Comparison of ENCODE assay signal across 20 cellular contexts in the genomic region with DNA sequence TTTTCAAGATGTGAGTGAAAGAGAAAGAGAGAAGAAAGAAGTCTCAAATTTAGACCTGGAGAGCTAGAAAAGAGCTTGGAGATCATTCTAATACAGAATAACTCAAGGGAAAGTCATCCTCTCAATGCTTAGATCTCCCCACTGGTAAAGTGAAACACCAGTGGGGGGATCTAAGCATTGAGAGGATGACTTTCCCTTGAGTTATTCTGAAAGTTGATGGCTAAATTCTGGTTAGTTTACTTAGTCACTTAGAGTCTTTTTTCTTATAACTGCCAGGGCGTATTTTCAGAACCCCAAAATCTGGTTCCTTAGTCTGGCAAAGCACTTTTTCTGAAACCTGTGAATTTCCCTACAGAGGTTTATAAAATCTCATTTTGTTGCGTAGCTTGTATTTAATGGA.
DNase-seq lines count a peak whose midpoint lies in the region; ATAC-seq and TF ChIP-seq lines count a peak whose summit lies in the region.
"Had no signal": no experiment of that assay in that cellular context is flagged by ENCODE, and none has a peak within 500 bp of the region (broad histone marks: within the 10 kb centered on the region; RNA-seq: fewer than 3 reads in every experiment).

No MANE protein-coding gene starts in this region.

- peaks cover 24% of the 10 kb centered on the region for H3K79me2 ChIP-seq in Karpas-422 (ENCODE audit: low read length)

- H3K27ac ChIP-seq in Karpas-422 (ENCODE audit: low read length) (peak overlapping the region; percentile 51), neutrophil (peak overlapping the region; percentile 68), uterus (no peak overlapping the region)
- H3K27ac ChIP-seq: GM23248, PC-9 had no signal

- H3K4me3 ChIP-seq in Karpas-422 (ENCODE audit: low read length) = no peak overlapping the region
- no peak overlapping the region for H3K4me3 ChIP-seq in neutrophil (ENCODE audit: low read depth in 1 of 2, low read length in 1 of 2)
- H3K4me3 ChIP-seq in uterus = no peak overlapping the region
- H3K4me3 ChIP-seq: GM23248, K562, PC-9 had no signal

- H3K36me3 ChIP-seq in Karpas-422 (ENCODE audit: insufficient read depth, low read length) = no peaks in the 10 kb centered on the region
- H3K36me3 ChIP-seq in neutrophil = no peaks in the 10 kb centered on the region
- no peaks in the 10 kb centered on the region for H3K36me3 ChIP-seq in uterus

- TF ChIP-seq POLR2A in uterus (IDR thresholded peaks at IDR 0.05) = no peak

- CTCF ChIA-PET in activated CD8-positive, alpha-beta memory T cell treated with anti-CD3 and anti-CD28 coated beads, Interleukin-2, amount 10 ng/mL, durations not matched to agents 7 days and 5 days (lab: Charles Lee) = no interaction called here

- no peaks in the 10 kb centered on the region for H3K27me3 Mint-ChIP-seq in activated CD8-positive, alpha-beta memory T cell treated with anti-CD3 and anti-CD28 coated beads, Interleukin-2, amount 10 ng/mL, durations not matched to agents 7 days and 5 days
- H3K27me3 Mint-ChIP-seq: CD4-positive, alpha-beta memory T cell had no signal

- no peaks in the 10 kb centered on the region for H3K9me3 Mint-ChIP-seq in activated CD8-positive, alpha-beta memory T cell treated with anti-CD3 and anti-CD28 coated beads, Interleukin-2, amount 10 ng/mL, durations not matched to agents 7 days and 5 days (ENCODE audit: low read depth)

- H3K9me3 ChIP-seq in Karpas-422 (ENCODE audit: low read length) (no peaks in the 10 kb centered on the region), neutrophil (no peaks in the 10 kb centered on the region), uterus (no peaks in the 10 kb centered on the region)

- H3K9me2 ChIP-seq in Karpas-422 (replicated peaks; ENCODE audit: insufficient read depth, low read length) = no peaks in the 10 kb centered on the region

- intact Hi-C loops in uterus (cut with DNase I; ENCODE audit: low total_unique reads) = no loop called here

- DNase-seq in Karpas-422 (no peak), uterus (no peak), superior temporal gyrus (ENCODE audit: extremely low spot score) (no peak)
- DNase-seq in activated CD8-positive, alpha-beta memory T cell treated with anti-CD3 and anti-CD28 coated beads, Interleukin-2, amount 10 ng/mL, durations not matched to agents 7 days and 5 days = no peak
- DNase-seq: CD4-positive, alpha-beta memory T cell; DND-41; GDM1; GM23248; NCI-H1048; NCI-H2107; NCI-H226; NCI-H526; NK-92 treated with Interleukin-12 subunit alpha and Interleukin-12 subunit beta, amount 100 ng/mL, for 24 hours; PC-9 had no signal

- no peak overlapping the region for H2AFZ ChIP-seq in Karpas-422 (ENCODE audit: low read length)
- H2AFZ ChIP-seq: GM23248, PC-9 had no signal

- ATAC-seq in GM18868 (IDR thresholded peaks at IDR 0.05; ENCODE audit: unreplicated experiment) (peak; percentile 70), HG02798 (IDR thresholded peaks at IDR 0.05; ENCODE audit: poor library complexity, unreplicated experiment) (peak; percentile 49), GM21576 (IDR thresholded peaks at IDR 0.05; ENCODE audit: unreplicated experiment) (no peak)
- ATAC-seq in activated CD8-positive, alpha-beta memory T cell treated with anti-CD3 and anti-CD28 coated beads, Interleukin-2, amount 10 ng/mL, durations not matched to agents 7 days and 5 days = no peak
- ATAC-seq: HCT116, K562 had no signal

- TF ChIP-seq CTCF in neutrophil (IDR thresholded peaks at IDR 0.05) = no peak
- no peak for TF ChIP-seq CTCF in uterus (IDR thresholded peaks at IDR 0.05)

- H4K20me1 ChIP-seq in Karpas-422 (ENCODE audit: insufficient read depth, low read depth, low read length) = no peaks in the 10 kb centered on the region

- H3K9ac ChIP-seq in Karpas-422 (ENCODE audit: low read length) = peak overlapping the region; percentile 39
- H3K9ac ChIP-seq: GM23248 had no signal

- H3K27ac Mint-ChIP-seq in activated CD8-positive, alpha-beta memory T cell treated with anti-CD3 and anti-CD28 coated beads, Interleukin-2, amount 10 ng/mL, durations not matched to agents 7 days and 5 days = no peak overlapping the region
- H3K27ac Mint-ChIP-seq: CD4-positive, alpha-beta memory T cell had no signal

- no peaks in the 10 kb centered on the region for H3K4me1 Mint-ChIP-seq in activated CD8-positive, alpha-beta memory T cell treated with anti-CD3 and anti-CD28 coated beads, Interleukin-2, amount 10 ng/mL, durations not matched to agents 7 days and 5 days
- H3K4me1 Mint-ChIP-seq: CD4-positive, alpha-beta memory T cell had no signal

- H3K27me3 ChIP-seq in Karpas-422 (ENCODE audit: low read length) (no peaks in the 10 kb centered on the region), neutrophil (no peaks in the 10 kb centered on the region), uterus (no peaks in the 10 kb centered on the region)

- H3K4me1 ChIP-seq in Karpas-422 (ENCODE audit: low read length) (peaks cover 70% of the 10 kb centered on the region), neutrophil (ENCODE audit: control insufficient read depth in 1 of 2, insufficient read depth in 1 of 2, low read depth in 1 of 2, low read length in 1 of 2) (peaks cover 91 to 97% of the 10 kb centered on the region in 2 experiments), uterus (no peaks in the 10 kb centered on the region)

- no peaks in the 10 kb centered on the region for H3K36me3 Mint-ChIP-seq in activated CD8-positive, alpha-beta memory T cell treated with anti-CD3 and anti-CD28 coated beads, Interleukin-2, amount 10 ng/mL, durations not matched to agents 7 days and 5 days
- H3K36me3 Mint-ChIP-seq: CD4-positive, alpha-beta memory T cell had no signal

- H3K4me2 ChIP-seq in Karpas-422 (ENCODE audit: low read depth, low read length, poor library complexity, severe bottlenecking) = peak overlapping the region; percentile 47
- H3K4me2 ChIP-seq: PC-9 had no signal

- H3K4me3 Mint-ChIP-seq in activated CD8-positive, alpha-beta memory T cell treated with anti-CD3 and anti-CD28 coated beads, Interleukin-2, amount 10 ng/mL, durations not matched to agents 7 days and 5 days = no peak overlapping the region
- H3K4me3 Mint-ChIP-seq: CD4-positive, alpha-beta memory T cell had no signal

Comparison
In these comparisons a context has a peak if more than half of its experiments do, and no peak if none do; other contexts are left out.
1. ATAC-seq: peak in GM18868 (single experiment) and HG02798 (single experiment); none in GM21576 (single experiment) and activated CD8-positive, alpha-beta memory T cell treated with anti-CD3 and anti-CD28 coated beads, Interleukin-2, amount 10 ng/mL, durations not matched to agents 7 days and 5 days (single experiment).
2. H3K27ac ChIP-seq: peak in Karpas-422 (single experiment) and neutrophil (single experiment); none in uterus (0 of 2).